Comparison of ENCODE assay signal across 8 cellular contexts in the genomic region with DNA sequence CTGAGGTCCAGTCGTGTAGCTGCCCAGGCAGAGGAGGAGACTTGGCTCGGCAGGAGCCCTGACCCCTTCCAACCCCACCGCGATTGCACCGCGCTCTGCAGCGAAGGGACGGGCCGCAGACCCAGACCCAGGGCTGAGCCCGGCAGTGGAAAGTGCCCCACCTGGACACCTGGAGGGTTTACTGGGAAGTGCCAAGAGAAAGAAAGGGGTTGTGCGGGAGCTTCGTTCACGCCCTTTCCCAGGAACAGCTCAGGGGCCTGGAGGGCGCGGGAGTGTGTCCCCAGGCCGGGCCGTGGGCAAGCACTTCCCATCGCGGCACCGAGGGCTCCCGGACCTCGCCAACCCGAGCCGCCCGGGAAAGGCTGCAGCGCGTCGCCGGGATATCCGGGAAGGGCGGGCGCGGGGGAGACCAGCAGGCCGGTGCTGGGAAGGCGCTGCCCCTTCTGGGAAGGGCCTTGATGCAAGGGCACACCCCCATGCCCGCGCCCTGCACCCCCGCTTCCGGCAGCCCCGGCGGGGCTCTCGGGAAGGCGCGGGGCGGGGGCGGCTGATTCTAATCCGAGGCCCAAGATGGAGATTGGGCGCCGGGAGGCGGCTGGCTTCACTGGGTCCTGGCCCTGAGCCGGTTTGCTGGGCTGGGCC. TPM values are rescaled to one million over a fixed set of nuclear protein-coding genes. Genes with fewer than 3 reads are reported as not detected.
A peak's percentile ranks its signal among the peaks of the same experiment; 100 is the strongest.
DNase-seq lines count a peak whose midpoint lies in the region; ATAC-seq and TF ChIP-seq lines count a peak whose summit lies in the region.

No MANE protein-coding gene starts in this region.

- TF ChIP-seq POLR2A in Peyer's patch (IDR thresholded peaks at IDR 0.05), result peak; percentile 42 to 48
- TF ChIP-seq POLR2A in testis (IDR thresholded peaks at IDR 0.05), result no peak

- no peaks in the 10 kb centered on the region for H3K9me3 ChIP-seq in Peyer's patch
- H3K9me3 ChIP-seq in adipocyte (ENCODE audit: control insufficient read depth, low read length), result no peaks in the 10 kb centered on the region
- H3K9me3 ChIP-seq in osteoblast (ENCODE audit: low read depth, low read length), result no peaks in the 10 kb centered on the region
- H3K9me3 ChIP-seq in testis, result no peaks in the 10 kb centered on the region
- 0 out of 2 replicates have a peak, but pooled peaks cover 4% of the 10 kb centered on the region for H3K9me3 ChIP-seq in SJCRH30 (replicated peaks)

- H3K27me3 ChIP-seq in Peyer's patch (no peaks in the 10 kb centered on the region), adipocyte (replicated peaks; ENCODE audit: control insufficient read depth, insufficient read depth, low read length) (no peaks in the 10 kb centered on the region), osteoblast (ENCODE audit: insufficient read depth, low read length) (no peaks in the 10 kb centered on the region), testis (no peaks in the 10 kb centered on the region), SJCRH30 (no peaks in the 10 kb centered on the region; the same call in 1 of the 2 replicates)

- H3K27ac ChIP-seq in Peyer's patch (peak overlapping the region; percentile 35 to 72 (median 66)), osteoblast (ENCODE audit: low read depth, low read length) (peak overlapping the region; percentile 62), testis (peak overlapping the region; percentile 53 to 73), SJCRH30 (no peak overlapping the region)

- peak overlapping the region; percentile 26 to 58 (median 46) for H3K4me3 ChIP-seq in Peyer's patch
- peak overlapping the region; percentile 80 for H3K4me3 ChIP-seq in adipocyte (ENCODE audit: low read length)
- peak overlapping the region; percentile 72 for H3K4me3 ChIP-seq in osteoblast (ENCODE audit: insufficient read depth, low read length)
- H3K4me3 ChIP-seq in testis, result peak overlapping the region; percentile 37 to 62
- no peak overlapping the region for H3K4me3 ChIP-seq in SJCRH30

- no peaks in the 10 kb centered on the region for H4K20me1 ChIP-seq in osteoblast (ENCODE audit: insufficient read depth, low read length)

- WGBS in testis, 2 donors, result 1 to 3% methylated on average over 3 to 48 of the region's 51 CpGs

- ATAC-seq in Right ventricle myocardium superior (ENCODE audit: poor library complexity), result peak; percentile 95
- no peak for ATAC-seq in HG03095 (IDR thresholded peaks at IDR 0.05; ENCODE audit: unreplicated experiment)

- H3K79me2 ChIP-seq in osteoblast (ENCODE audit: insufficient read depth, low read length), result no peaks in the 10 kb centered on the region

- intact Hi-C loops in Right ventricle myocardium superior (cut with DNase I) (loop anchor here (10.0 kb wide), 1 partner anchor 659 kb away; a partner anchor contains a TSS), testis (cut with DNase I; ENCODE audit: low total_unique reads) (no loop called here)

- no peaks in the 10 kb centered on the region for H3K36me3 ChIP-seq in Peyer's patch
- no peaks in the 10 kb centered on the region for H3K36me3 ChIP-seq in adipocyte (ENCODE audit: control insufficient read depth, insufficient read depth, low read length, severe bottlenecking)
- H3K36me3 ChIP-seq in osteoblast (ENCODE audit: insufficient read depth, low read length), result no peaks in the 10 kb centered on the region
- no peaks in the 10 kb centered on the region for H3K36me3 ChIP-seq in testis (ENCODE audit: low read depth, missing control alignments)
- no peaks in the 10 kb centered on the region for H3K36me3 ChIP-seq in SJCRH30

- peak; percentile 83 for DNase-seq in AG08396 (ENCODE audit: low spot score)
- peak; percentile 32 to 86 (median 79) for DNase-seq in Peyer's patch
- DNase-seq in adipocyte (ENCODE audit: low read depth), result peak; percentile 64
- DNase-seq in Right ventricle myocardium superior, result peak; percentile 90
- peak; percentile 95 for DNase-seq in osteoblast (ENCODE audit: insufficient read length, low spot score, missing footprints)
- peak; percentile 85 for DNase-seq in testis
- no peak for DNase-seq in SJCRH30

- peak overlapping the region; percentile 87 for H3K9ac ChIP-seq in adipocyte (ENCODE audit: low read length)

- peaks cover 3 to 17% (median 6%) of the 10 kb centered on the region in 4 donors for H3K4me1 ChIP-seq in Peyer's patch
- H3K4me1 ChIP-seq in adipocyte (ENCODE audit: control insufficient read depth, insufficient read depth, low read length), result peaks cover 27% of the 10 kb centered on the region
- H3K4me1 ChIP-seq in osteoblast (ENCODE audit: insufficient read depth, low read length), result peaks cover 14% of the 10 kb centered on the region
- peaks cover 9% of the 10 kb centered on the region for H3K4me1 ChIP-seq in testis
- peaks cover 2% of the 10 kb centered on the region; the same call in 1 of the 2 replicates for H3K4me1 ChIP-seq in SJCRH30

- H2AFZ ChIP-seq in osteoblast (ENCODE audit: low read length), result peak overlapping the region; percentile 85

- peak overlapping the region; percentile 82 for H3K4me2 ChIP-seq in osteoblast (ENCODE audit: insufficient read depth, low read length)

- TF ChIP-seq CTCF in Peyer's patch (IDR thresholded peaks at IDR 0.05) (no peak), osteoblast (IDR thresholded peaks at IDR 0.05; ENCODE audit: extremely low read depth, low read depth, low read length) (no peak), testis (IDR thresholded peaks at IDR 0.05) (no peak)

RNA-seq across cellular contexts. Expression of a gene that starts 36.1 kb away (rescaled TPM):
- total RNA-seq in Peyer's patch (10 to 100 TPM; 25.6 to 67.1 (median 37.8) TPM), Right ventricle myocardium superior (356 TPM), osteoblast (63.1 and 105 TPM in 2 replicates), testis (100 to 1,000 TPM; 142 to 175 TPM)
- 204 TPM for polyA plus RNA-seq in testis (ENCODE audit: insufficient read depth, low read depth, low replicate concordance)
- 180 and 212 TPM in 2 replicates for total RNA-seq in SJCRH30 (2014; rRNA removed; shearing (Covaris generic))

Comparison
In these comparisons a context has a peak if more than half of its experiments do, and no peak if none do; other contexts are left out.
1. DNase-seq: peak in AG08396 (single experiment), Peyer's patch (3 of 3), adipocyte (single experiment), Right ventricle myocardium superior (single experiment), osteoblast (single experiment) and testis (single experiment); none in SJCRH30 (0 of 2).